In the genomic region with DNA sequence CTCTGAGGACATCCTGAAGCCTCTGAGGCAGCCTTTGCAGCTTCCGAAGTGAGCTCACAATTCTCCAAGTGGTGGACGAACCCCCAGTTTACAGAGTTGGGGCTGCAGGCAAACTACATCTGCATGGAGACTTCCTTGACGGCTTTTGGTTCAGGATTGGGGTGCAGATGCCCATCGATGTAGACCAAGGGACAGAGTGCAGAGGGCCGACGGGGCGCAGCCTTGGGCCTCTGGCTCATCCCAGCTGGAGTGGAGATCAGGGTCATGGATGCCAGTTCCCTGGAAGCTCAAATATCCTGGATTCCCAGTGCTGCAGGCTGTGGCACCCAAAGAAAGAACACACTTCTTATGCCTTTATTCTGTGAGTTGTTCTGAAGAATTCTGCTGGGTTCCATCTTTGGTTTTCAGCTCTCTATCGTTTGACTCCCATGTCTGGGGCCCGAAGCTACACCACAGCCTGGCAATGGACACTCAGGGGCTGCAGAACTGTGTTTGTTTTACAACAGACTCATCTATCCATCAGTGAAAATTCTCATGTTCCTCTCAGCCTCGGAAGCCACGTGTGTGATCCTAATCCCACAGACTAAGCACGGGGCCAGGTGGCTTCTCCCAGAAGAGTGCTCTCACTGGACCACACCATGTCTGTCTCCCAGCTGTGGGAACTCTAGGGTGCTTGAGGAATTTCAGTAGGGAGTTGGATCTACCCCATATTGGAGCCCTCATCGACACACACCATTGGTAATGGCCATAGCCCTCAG, we compare ENCODE assay signal across 26 cellular contexts.
DNase-seq lines count a peak whose midpoint lies in the region; ATAC-seq, FAIRE-seq and TF ChIP-seq lines count a peak whose summit lies in the region.
"Had no signal": no experiment of that assay in that cellular context is flagged by ENCODE, and none has a peak within 500 bp of the region (broad histone marks: within the 10 kb centered on the region; RNA-seq: fewer than 3 reads in every experiment).

No MANE protein-coding gene starts in this region.

- no peak overlapping the region for H3K18ac ChIP-seq in mesenchymal stem cell (ENCODE audit: low read depth in 1 of 2, low read length in 2 of 2)

- H4K8ac ChIP-seq in mesenchymal stem cell (ENCODE audit: low read length) = no peak overlapping the region

- POLR2A ChIA-PET in A549 (lab: Yijun Ruan, JAX) = no interaction called here

- no peak for TF ChIP-seq RAD21 in A549 (conservative IDR thresholded peaks at IDR 0.05 in 1 of 2, IDR thresholded peaks at IDR 0.05 in 1 of 2)

- H3K27me3 ChIP-seq in mesenchymal stem cell (ENCODE audit: control insufficient read depth in 1 of 2, insufficient read depth in 1 of 2, low read length in 2 of 2) (peaks cover 0 to 6% of the 10 kb centered on the region in 2 experiments), spleen (replicated peaks in 1 of 7) (no peaks in the 10 kb centered on the region), foreskin keratinocyte (no peaks in the 10 kb centered on the region)
- H3K27me3 ChIP-seq: BE2C; BLaER1 treated with 17β-estradiol and CSF1 and Interleukin-3, amounts not matched to agents 10 nM and 100 nM had no signal

- ATAC-seq in A549 (no peak), foreskin keratinocyte (no peak)
- ATAC-seq: GM23338 had no signal

- H2BK5ac ChIP-seq in mesenchymal stem cell (ENCODE audit: low read depth, low read length, poor library complexity, severe bottlenecking) = no peak overlapping the region

- no peak overlapping the region for H3K14ac ChIP-seq in mesenchymal stem cell (ENCODE audit: low read length in 2 of 2)

- 0 out of 2 replicates have a peak, but pooled peaks have one; percentile 10 for TF ChIP-seq POLR2A in A549 (IDR thresholded peaks at IDR 0.05; ENCODE audit: low read length)
- TF ChIP-seq POLR2A in spleen (IDR thresholded peaks at IDR 0.05) = no peak

- H3K9ac ChIP-seq in mesenchymal stem cell (ENCODE audit: low read length) = no peak overlapping the region
- H3K9ac ChIP-seq: BLaER1 treated with 17β-estradiol and CSF1 and Interleukin-3, amounts not matched to agents 10 nM and 100 nM had no signal

- CTCF ChIA-PET in A549 (lab: Yijun Ruan, JAX) = no interaction called here

- H3K4me2 ChIP-seq in A549 = no peak overlapping the region
- no peak overlapping the region for H3K4me2 ChIP-seq in mesenchymal stem cell (ENCODE audit: low read length, poor library complexity, severe bottlenecking)
- H3K4me2 ChIP-seq: GM23338 had no signal

- H4K91ac ChIP-seq in mesenchymal stem cell (ENCODE audit: low read length) = no peak overlapping the region

- no peak overlapping the region for H3K23ac ChIP-seq in mesenchymal stem cell (ENCODE audit: low read length in 2 of 2)

- intact Hi-C loops in spleen (cut with DNase I; ENCODE audit: low total_unique reads) = no loop called here

- peak overlapping the region; percentile 7 for H2BK15ac ChIP-seq in mesenchymal stem cell (ENCODE audit: low read depth, poor library complexity, severe bottlenecking)

- no peak overlapping the region for H3K27ac ChIP-seq in A549
- H3K27ac ChIP-seq in mesenchymal stem cell (ENCODE audit: low read length, poor library complexity, severe bottlenecking) = no peak overlapping the region
- no peak overlapping the region for H3K27ac ChIP-seq in spleen
- no peak overlapping the region for H3K27ac ChIP-seq in foreskin keratinocyte
- H3K27ac ChIP-seq: 22Rv1 had no signal

- H2BK12ac ChIP-seq in mesenchymal stem cell (ENCODE audit: low read length in 2 of 2) = no peak overlapping the region

- H3K4me1 ChIP-seq in A549 (no peaks in the 10 kb centered on the region), mesenchymal stem cell (ENCODE audit: control insufficient read depth, insufficient read depth, low read depth, low read length) (no peaks in the 10 kb centered on the region), spleen (no peaks in the 10 kb centered on the region), foreskin keratinocyte (peaks cover 25% of the 10 kb centered on the region)
- H3K4me1 ChIP-seq: BE2C, HAP-1 had no signal

- DNase-seq in NCI-H524 (lab: John Stamatoyannopoulos, UW) = peak; percentile 61 to 79
- DNase-seq in NCI-H524 treated with DMSO at 0.1 percent for 48 hours (lab: John Stamatoyannopoulos, UW) = no peak
- no peak for DNase-seq in A549 (ENCODE audit: low read depth in 1 of 2, low spot score in 1 of 2)
- no peak for DNase-seq in mesenchymal stem cell
- peak; percentile 51 for DNase-seq in spleen
- no peak for DNase-seq in foreskin keratinocyte
- DNase-seq in GDM1 (lab: John Stamatoyannopoulos, UW) = no peak
- DNase-seq: ACHN; AML-193; BE2C; CD4-positive, alpha-beta T cell; CD8-positive, alpha-beta memory T cell; DMS 273 treated with DMSO at 0.1 percent for 48 hours; DMS79; EL; GF-D8; HFFc6 had no signal

- TF ChIP-seq CTCF in A549 (IDR thresholded peaks at IDR 0.05) (no peak), spleen (IDR thresholded peaks at IDR 0.05 in 8 of 11, conservative IDR thresholded peaks at IDR 0.05 in 3 of 11) (no peak), foreskin keratinocyte (conservative IDR thresholded peaks at IDR 0.05) (no peak)

- FAIRE-seq in A549 (lab: Jason Lieb, UNC) = no peak
- FAIRE-seq: A204.1, D721Med, GM12891, GM18507, H54 had no signal

- no peaks in the 10 kb centered on the region for H3K79me1 ChIP-seq in mesenchymal stem cell (replicated peaks; ENCODE audit: low read length, poor library complexity, severe bottlenecking)

- no peak for TF ChIP-seq EP300 in A549 (IDR thresholded peaks at IDR 0.05)

- 16% methylated on average over 13 of the region's 13 CpGs for WGBS in A549 (ENCODE audit: missing lambda C conversion rate)
- WGBS in mesenchymal stem cell = 74% methylated on average over 13 of the region's 13 CpGs
- 80 to 89% (median 86%) methylated on average over 9 to 13 of the region's 13 CpGs for WGBS in spleen, 5 donors

- H2AK5ac ChIP-seq in mesenchymal stem cell (ENCODE audit: low read length, severe bottlenecking) = no peak overlapping the region

- H3K4me3 ChIP-seq in A549 = no peak overlapping the region
- H3K4me3 ChIP-seq in mesenchymal stem cell (ENCODE audit: insufficient read depth in 1 of 2, low read depth in 1 of 2, low read length in 2 of 2) = no peak overlapping the region
- no peak overlapping the region for H3K4me3 ChIP-seq in spleen
- H3K4me3 ChIP-seq: BLaER1 treated with 17β-estradiol and CSF1 and Interleukin-3, amounts not matched to agents 10 nM and 100 nM; GM23338; HAP-1 had no signal

- no peak overlapping the region for H2BK120ac ChIP-seq in mesenchymal stem cell (ENCODE audit: low read depth, low read length)

- H3K4ac ChIP-seq in mesenchymal stem cell (ENCODE audit: low read depth in 1 of 2, low read length in 2 of 2) = no peak overlapping the region

- no peak overlapping the region for H2AFZ ChIP-seq in mesenchymal stem cell (ENCODE audit: low read depth, low read length)
- H2AFZ ChIP-seq: GM23338 had no signal

- no peaks in the 10 kb centered on the region for H3K9me3 ChIP-seq in A549
- H3K9me3 ChIP-seq in mesenchymal stem cell (ENCODE audit: control insufficient read depth, low read length) = no peaks in the 10 kb centered on the region
- H3K9me3 ChIP-seq in spleen = no peaks in the 10 kb centered on the region
- H3K9me3 ChIP-seq: BE2C; BLaER1 treated with 17β-estradiol and CSF1 and Interleukin-3, amounts not matched to agents 10 nM and 100 nM; HAP-1 had no signal

- no peaks in the 10 kb centered on the region for H3K36me3 ChIP-seq in mesenchymal stem cell (ENCODE audit: control insufficient read depth in 1 of 2, insufficient read depth in 2 of 2, low read depth in 1 of 2, low read length in 2 of 2)
- H3K36me3 ChIP-seq in spleen = no peaks in the 10 kb centered on the region
- H3K36me3 ChIP-seq: BE2C; BLaER1 treated with 17β-estradiol and CSF1 and Interleukin-3, amounts not matched to agents 10 nM and 100 nM; HAP-1 had no signal

TF ChIP-seq in A549, 52 proteins besides CTCF, POLR2A, EP300 and RAD21 (continues in another document):
- TF ChIP-seq RFX5 (IDR thresholded peaks at IDR 0.05) (no peak), TP53 (CRISPR knock-in tag; IDR thresholded peaks at IDR 0.05) (no peak), FOXS1 (CRISPR knock-in tag; IDR thresholded peaks at IDR 0.05) (no peak), HEYL (CRISPR knock-in tag; IDR thresholded peaks at IDR 0.05) (no peak), CHD2 (IDR thresholded peaks at IDR 0.05; ENCODE audit: low read length, partially characterized antibody) (no peak), JUN (IDR thresholded peaks at IDR 0.05) (no peak), ZFP36 (IDR thresholded peaks at IDR 0.05; ENCODE audit: borderline replicate concordance, partially characterized antibody) (no peak), PHF8 (IDR thresholded peaks at IDR 0.05; ENCODE audit: borderline replicate concordance, low read depth) (no peak), ESRRA (IDR thresholded peaks at IDR 0.05; ENCODE audit: borderline replicate concordance, low read length) (no peak), KDM1A (IDR thresholded peaks at IDR 0.05; ENCODE audit: low read depth) (no peak), CBX2 (IDR thresholded peaks at IDR 0.05; ENCODE audit: borderline replicate concordance, low read depth) (no peak), ZC3H11A (IDR thresholded peaks at IDR 0.05) (no peak), NR3C1 (IDR thresholded peaks at IDR 0.05) (no peak), HOXB5 (CRISPR knock-in tag; IDR thresholded peaks at IDR 0.05) (no peak)
- TF ChIP-seq, protein P1, sequence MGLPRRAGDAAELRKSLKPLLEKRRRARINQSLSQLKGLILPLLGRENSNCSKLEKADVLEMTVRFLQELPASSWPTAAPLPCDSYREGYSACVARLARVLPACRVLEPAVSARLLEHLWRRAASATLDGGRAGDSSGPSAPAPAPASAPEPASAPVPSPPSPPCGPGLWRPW (IDR thresholded peaks at IDR 0.05) = no peak
- TF ChIP-seq, protein P2, sequence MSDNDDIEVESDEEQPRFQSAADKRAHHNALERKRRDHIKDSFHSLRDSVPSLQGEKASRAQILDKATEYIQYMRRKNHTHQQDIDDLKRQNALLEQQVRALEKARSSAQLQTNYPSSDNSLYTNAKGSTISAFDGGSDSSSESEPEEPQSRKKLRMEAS (IDR thresholded peaks at IDR 0.05) = no peak
- TF ChIP-seq, protein P3, sequence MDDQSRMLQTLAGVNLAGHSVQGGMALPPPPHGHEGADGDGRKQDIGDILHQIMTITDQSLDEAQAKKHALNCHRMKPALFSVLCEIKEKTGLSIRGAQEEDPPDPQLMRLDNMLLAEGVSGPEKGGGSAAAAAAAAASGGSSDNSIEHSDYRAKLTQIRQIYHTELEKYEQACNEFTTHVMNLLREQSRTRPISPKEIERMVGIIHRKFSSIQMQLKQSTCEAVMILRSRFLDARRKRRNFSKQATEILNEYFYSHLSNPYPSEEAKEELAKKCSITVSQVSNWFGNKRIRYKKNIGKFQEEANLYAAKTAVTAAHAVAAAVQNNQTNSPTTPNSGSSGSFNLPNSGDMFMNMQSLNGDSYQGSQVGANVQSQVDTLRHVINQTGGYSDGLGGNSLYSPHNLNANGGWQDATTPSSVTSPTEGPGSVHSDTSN (IDR thresholded peaks at IDR 0.05) = no peak

Comparison
In these comparisons a context has a peak if more than half of its experiments do, and no peak if none do; other contexts are left out.
1. DNase-seq: peak in NCI-H524 (2 of 2) and spleen (single experiment); none in NCI-H524 treated with DMSO at 0.1 percent for 48 hours (single experiment), A549 (0 of 2), mesenchymal stem cell (single experiment), foreskin keratinocyte (0 of 2) and GDM1 (single experiment).